ENCODE assay signal across 23 cellular contexts in the genomic region with DNA sequence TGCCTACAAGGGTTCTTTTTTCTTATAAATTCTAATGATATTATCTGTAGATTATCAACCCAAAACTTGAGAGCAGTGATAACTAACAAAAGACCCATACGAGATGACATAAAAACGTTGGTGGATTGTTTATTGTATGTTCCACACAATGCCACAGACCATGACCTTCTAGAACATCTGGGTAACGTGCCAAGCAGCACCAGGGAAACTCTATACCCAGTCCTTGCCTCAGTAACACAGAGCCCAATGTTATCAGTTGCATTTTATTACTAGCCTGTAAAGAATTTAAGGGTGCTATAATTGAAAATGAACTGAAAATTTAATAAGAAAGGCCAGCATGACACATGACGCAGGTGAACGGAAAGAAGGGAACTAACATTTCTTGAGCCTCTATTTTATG.
DNase-seq lines count a peak whose midpoint lies in the region; ATAC-seq, FAIRE-seq and TF ChIP-seq lines count a peak whose summit lies in the region.
"Had no signal": no experiment of that assay in that cellular context is flagged by ENCODE, and none has a peak within 500 bp of the region (broad histone marks: within the 10 kb centered on the region; RNA-seq: fewer than 3 reads in every experiment).

No MANE protein-coding gene starts in this region.

- FAIRE-seq in H1 (lab: Jason Lieb, UNC) = no peak
- FAIRE-seq: D721Med had no signal

- no peaks in the 10 kb centered on the region for H3K36me3 Mint-ChIP-seq in activated naive CD4-positive, alpha-beta T cell treated with anti-CD3 and anti-CD28 coated beads, Interleukin-2, amount 10 ng/mL, durations not matched to agents 7 days and 5 days
- H3K36me3 Mint-ChIP-seq: CD14-positive monocyte had no signal

- H3K23me2 ChIP-seq in H1 (ENCODE audit: low read depth, low read length) = no peaks in the 10 kb centered on the region; the same call in 1 of the 2 replicates

- peaks cover 0 to 15% (median 2%) of the 10 kb centered on the region in 4 experiments; a peak in 3 of 7 replicates for H3K4me1 ChIP-seq in H1 (replicated peaks in 1 of 4; ENCODE audit: control insufficient read depth in 3 of 4, insufficient read depth in 4 of 4, low read length in 3 of 4)
- peaks cover 0 to 2% of the 10 kb centered on the region in 2 experiments for H3K4me1 ChIP-seq in trophoblast cell (ENCODE audit: control insufficient read depth in 1 of 2, insufficient read depth in 2 of 2, low read length in 2 of 2)

- no peak overlapping the region for H2BK20ac ChIP-seq in H1 (ENCODE audit: low read length)

- DNase-seq in DMS79 treated with DMSO at 0.1 percent for 48 hours (lab: John Stamatoyannopoulos, UW) (peak; percentile 4), DMS79 (lab: John Stamatoyannopoulos, UW) (no peak), H1 (ENCODE audit: low read depth in 1 of 2, low spot score in 2 of 2) (no peak), trophoblast cell (no peak), superior temporal gyrus (ENCODE audit: extremely low spot score) (peak; percentile 20), NCI-H1436 treated with DMSO at 0.1 percent for 48 hours (lab: John Stamatoyannopoulos, UW) (no peak)
- no peak for DNase-seq in activated naive CD4-positive, alpha-beta T cell treated with anti-CD3 and anti-CD28 coated beads, Interleukin-2, amount 10 ng/mL, durations not matched to agents 7 days and 5 days
- DNase-seq: DMS53; H9; MV-4-11; NCI-H1105 treated with DMSO at 0.1 percent for 48 hours; NCI-H1694; NCI-H2081; NCI-H2171; NCI-H345; NCI-H774; NK-92 treated with Interleukin-12 subunit alpha and Interleukin-12 subunit beta, amount 100 ng/mL, for 24 hours had no signal

- ATAC-seq in GM18517 (IDR thresholded peaks at IDR 0.05; ENCODE audit: unreplicated experiment) = no peak
- ATAC-seq: Panc1 had no signal

- H2BK120ac ChIP-seq in H1 (replicated peaks; ENCODE audit: low read depth, low read length) = no peak overlapping the region
- no peak overlapping the region for H2BK120ac ChIP-seq in trophoblast cell (ENCODE audit: insufficient read depth, low read length, poor library complexity)

- no peak for TF ChIP-seq EP300 in H1 (IDR thresholded peaks at IDR 0.05; ENCODE audit: borderline replicate concordance in 1 of 2, low read depth in 2 of 2, low read length in 2 of 2)

- H4K91ac ChIP-seq in H1 (replicated peaks; ENCODE audit: insufficient read length, low read length) = no peak overlapping the region
- no peak overlapping the region for H4K91ac ChIP-seq in trophoblast cell (ENCODE audit: low read depth, low read length)

- H3K79me1 ChIP-seq in H1 (ENCODE audit: low read depth, low read length) (no peaks in the 10 kb centered on the region), trophoblast cell (ENCODE audit: low read length) (peaks cover 1% of the 10 kb centered on the region)

- no peaks in the 10 kb centered on the region for H3K36me3 ChIP-seq in H1 (ENCODE audit: control insufficient read depth in 2 of 4, insufficient read depth in 4 of 4, low read length in 3 of 4)
- no peaks in the 10 kb centered on the region for H3K36me3 ChIP-seq in trophoblast cell (ENCODE audit: control insufficient read depth in 1 of 2, insufficient read depth in 2 of 2, low read length in 2 of 2)

- H3K4me2 ChIP-seq in H1 (ENCODE audit: insufficient read depth in 1 of 2, low read depth in 2 of 2, low read length in 2 of 2) = no peak overlapping the region
- no peak overlapping the region for H3K4me2 ChIP-seq in trophoblast cell (ENCODE audit: low read length)
- H3K4me2 ChIP-seq: KMS-11 had no signal

- H2BK12ac ChIP-seq in H1 (ENCODE audit: low read depth, low read length) (peak overlapping the region; percentile 20; the same call in 1 of the 2 replicates), trophoblast cell (ENCODE audit: low read length) (peak overlapping the region; percentile 64)

- no peak overlapping the region for H3K4me3 Mint-ChIP-seq in activated naive CD4-positive, alpha-beta T cell treated with anti-CD3 and anti-CD28 coated beads, Interleukin-2, amount 10 ng/mL, durations not matched to agents 7 days and 5 days
- H3K4me3 Mint-ChIP-seq: CD14-positive monocyte, H9 had no signal

- no peak overlapping the region for H3K9ac ChIP-seq in H1 (replicated peaks in 1 of 4; ENCODE audit: extremely low read depth in 1 of 4, low read depth in 3 of 4, low read length in 3 of 4)
- H3K9ac ChIP-seq in trophoblast cell (ENCODE audit: low read length) = no peak overlapping the region
- H3K9ac ChIP-seq: KMS-11 had no signal

- no peak overlapping the region for H4K12ac ChIP-seq in trophoblast cell (ENCODE audit: low read depth, low read length)

- H3K4me1 Mint-ChIP-seq in activated naive CD4-positive, alpha-beta T cell treated with anti-CD3 and anti-CD28 coated beads, Interleukin-2, amount 10 ng/mL, durations not matched to agents 7 days and 5 days = no peaks in the 10 kb centered on the region

- no peak overlapping the region for H2BK5ac ChIP-seq in H1 (ENCODE audit: low read depth, low read length)
- H2BK5ac ChIP-seq in trophoblast cell (ENCODE audit: low read depth, low read length, poor library complexity) = no peak overlapping the region

- POLR2A ChIA-PET in H1 (lab: Charles Lee; ENCODE audit: partially characterized antibody) = interaction anchor here (1.8 kb wide), 1 partner anchor 99 kb away, joined by 4 read pairs; a partner anchor contains a TSS

- H3K27ac ChIP-seq in H1 (ENCODE audit: low read depth, low read length) (no peak overlapping the region), trophoblast cell (ENCODE audit: low read depth, low read length) (no peak overlapping the region)
- H3K27ac ChIP-seq: 22Rv1, KMS-11 had no signal

- no peak overlapping the region for H3K14ac ChIP-seq in H1 (ENCODE audit: insufficient read length)
- no peak overlapping the region for H3K14ac ChIP-seq in trophoblast cell (ENCODE audit: low read length)

- H3K27me3 ChIP-seq in H1 (replicated peaks in 1 of 4; ENCODE audit: control insufficient read depth in 3 of 4, extremely low read depth in 1 of 4, insufficient read depth in 3 of 4, low read length in 3 of 4) = no peaks in the 10 kb centered on the region
- no peaks in the 10 kb centered on the region for H3K27me3 ChIP-seq in trophoblast cell (ENCODE audit: insufficient read depth, low read length)

- TF ChIP-seq CTCF in H1 (IDR thresholded peaks at IDR 0.05; ENCODE audit: control extremely low read depth in 1 of 3, insufficient read depth in 1 of 3, low read depth in 1 of 3, low read length in 3 of 3) = no peak

- H3K23ac ChIP-seq in H1 (ENCODE audit: insufficient read length) (no peak overlapping the region), trophoblast cell (ENCODE audit: low read length) (no peak overlapping the region)

- H4K20me1 ChIP-seq in H1 (replicated peaks in 1 of 2; ENCODE audit: control insufficient read depth in 1 of 2, insufficient read depth in 2 of 2, low read length in 2 of 2) = no peaks in the 10 kb centered on the region

- no peak overlapping the region for H3K56ac ChIP-seq in H1 (replicated peaks; ENCODE audit: insufficient read length, low read depth, low read length)

- H3K4me3 ChIP-seq in H1 (ENCODE audit: extremely low read depth in 1 of 4, insufficient read depth in 2 of 4, low read depth in 3 of 4, low read length in 4 of 4) (no peak overlapping the region), trophoblast cell (ENCODE audit: low read depth, low read length) (no peak overlapping the region)

- TF ChIP-seq RAD21 in H1 (IDR thresholded peaks at IDR 0.05 in 1 of 2, conservative IDR thresholded peaks at IDR 0.05 in 1 of 2; ENCODE audit: low read depth in 2 of 2, low read length in 2 of 2) = no peak

- H2AK5ac ChIP-seq in H1 (ENCODE audit: low read depth, low read length) = no peak overlapping the region
- peak overlapping the region; percentile 74 for H2AK5ac ChIP-seq in trophoblast cell (ENCODE audit: low read length)

- H3K18ac ChIP-seq in H1 (ENCODE audit: extremely low read depth, low read length) (no peak overlapping the region), trophoblast cell (ENCODE audit: low read length) (no peak overlapping the region)

- H3K9me3 Mint-ChIP-seq in activated naive CD4-positive, alpha-beta T cell treated with anti-CD3 and anti-CD28 coated beads, Interleukin-2, amount 10 ng/mL, durations not matched to agents 7 days and 5 days = no peaks in the 10 kb centered on the region

- H3K27me3 Mint-ChIP-seq in activated naive CD4-positive, alpha-beta T cell treated with anti-CD3 and anti-CD28 coated beads, Interleukin-2, amount 10 ng/mL, durations not matched to agents 7 days and 5 days = no peaks in the 10 kb centered on the region

- no peak overlapping the region for H2BK15ac ChIP-seq in H1 (ENCODE audit: low read length)

- no peak for TF ChIP-seq POLR2A in H1 (IDR thresholded peaks at IDR 0.05; ENCODE audit: control extremely low read depth in 1 of 2, low read depth in 2 of 2, low read length in 2 of 2)

- 91% methylated on average over 5 of the region's 5 CpGs; no CpG with 5 or more reads in 1 of the 2 experiments for WGBS in H1 (ENCODE audit: extremely low coverage in 1 of 2, insufficient coverage in 1 of 2, insufficient read length in 1 of 2, insufficient replicate concordance in 2 of 2, low coverage in 1 of 2, low lambda C conversion rate in 2 of 2, missing lambda C conversion rate in 1 of 2), 2 experiments
- no CpG with 5 or more reads among the region's 5 CpGs for WGBS in trophoblast cell (ENCODE audit: extremely low coverage, insufficient coverage, insufficient read length)

- no peaks in the 10 kb centered on the region for H3K79me2 ChIP-seq in H1 (ENCODE audit: control insufficient read depth in 1 of 2, insufficient read depth in 2 of 2, low read length in 2 of 2)
- no peaks in the 10 kb centered on the region for H3K79me2 ChIP-seq in trophoblast cell (ENCODE audit: control insufficient read depth, insufficient read depth, low read length, poor library complexity)

- H4K8ac ChIP-seq in H1 (ENCODE audit: extremely low read depth, insufficient read depth, low read length) = no peak overlapping the region
- H4K8ac ChIP-seq in trophoblast cell (ENCODE audit: low read depth, low read length) = no peak overlapping the region

- H3K9me3 ChIP-seq in H1 (ENCODE audit: insufficient read depth in 2 of 2, low read depth in 1 of 2, low read length in 1 of 2) = no peaks in the 10 kb centered on the region
- H3K9me3 ChIP-seq in trophoblast cell (ENCODE audit: insufficient read depth, low read depth, low read length) = no peaks in the 10 kb centered on the region

- CTCF ChIA-PET in H1 (lab: Charles Lee; ENCODE audit: partially characterized antibody) = interaction anchor here (0.6 to 0.7 kb wide), 2 partner anchors 188 to 397 kb away, joined by 3 read pairs; no protein-coding TSS in a partner anchor
- CTCF ChIA-PET in activated naive CD4-positive, alpha-beta T cell treated with anti-CD3 and anti-CD28 coated beads, Interleukin-2, amount 10 ng/mL, durations not matched to agents 7 days and 5 days (lab: Charles Lee) = no interaction called here

- H3K4ac ChIP-seq in H1 (replicated peaks; ENCODE audit: insufficient read length, low read depth, low read length) = no peak overlapping the region
- no peak overlapping the region for H3K4ac ChIP-seq in trophoblast cell (ENCODE audit: low read depth, low read length)

- no peak overlapping the region for H3K27ac Mint-ChIP-seq in activated naive CD4-positive, alpha-beta T cell treated with anti-CD3 and anti-CD28 coated beads, Interleukin-2, amount 10 ng/mL, durations not matched to agents 7 days and 5 days

- H2AFZ ChIP-seq in H1 (ENCODE audit: low read length) (no peak overlapping the region), trophoblast cell (ENCODE audit: insufficient read depth, low read length, poor library complexity) (no peak overlapping the region)

- H4K5ac ChIP-seq in H1 (ENCODE audit: insufficient read length, low read depth, low read length) = no peak overlapping the region

Comparison
In these comparisons a context has a peak if more than half of its experiments do, and no peak if none do; other contexts are left out.
1. DNase-seq: peak in DMS79 treated with DMSO at 0.1 percent for 48 hours (single experiment) and superior temporal gyrus (single experiment); none in DMS79 (single experiment), H1 (0 of 2), trophoblast cell (0 of 2), activated naive CD4-positive, alpha-beta T cell treated with anti-CD3 and anti-CD28 coated beads, Interleukin-2, amount 10 ng/mL, durations not matched to agents 7 days and 5 days (single experiment) and NCI-H1436 treated with DMSO at 0.1 percent for 48 hours (single experiment).